In the genomic region with DNA sequence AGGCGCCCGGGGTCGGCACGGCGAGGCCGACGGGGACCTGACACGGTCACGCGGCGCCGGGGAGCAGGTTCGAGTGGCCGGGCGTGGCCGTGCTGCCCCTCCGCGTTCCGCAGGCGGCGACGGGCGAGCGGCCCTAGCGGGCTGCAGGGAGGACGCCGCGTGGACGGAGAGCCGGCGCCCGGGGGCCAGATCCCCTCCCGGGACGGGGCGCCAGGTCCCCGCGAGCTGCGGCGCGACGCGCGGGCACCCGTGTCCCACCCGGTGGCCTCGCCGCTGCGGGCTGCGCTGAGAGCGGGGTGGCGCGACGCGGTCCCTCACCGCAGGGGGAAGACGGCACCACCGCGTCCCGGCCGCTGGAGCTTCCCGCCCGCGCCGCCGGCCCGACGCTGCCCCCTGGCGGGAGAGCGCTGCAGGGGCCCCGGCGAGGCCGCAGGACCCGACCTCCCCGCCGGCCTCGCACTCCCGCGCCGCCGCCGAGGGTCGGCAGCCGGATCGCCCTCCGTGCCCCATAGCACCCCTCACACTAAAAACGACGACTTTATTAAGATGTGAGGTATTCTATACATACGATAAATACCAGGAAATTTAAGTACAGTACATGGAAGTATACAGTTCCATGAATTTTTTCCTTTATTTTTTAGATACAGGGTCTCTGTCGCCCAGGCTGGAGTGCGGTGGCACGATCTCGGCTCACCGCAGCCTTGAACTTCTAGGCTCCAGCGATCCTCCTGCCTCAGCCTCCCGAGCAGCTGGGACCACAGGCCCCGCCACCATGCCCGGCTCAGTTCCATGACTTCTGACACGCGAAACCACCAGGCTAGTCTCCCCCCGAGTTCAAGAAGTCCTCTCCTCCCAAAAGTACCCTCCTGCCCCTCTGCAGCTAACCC, we compare ENCODE assay signal across 1 cellular context.
TF ChIP-seq lines count a peak whose summit lies in the region.

No MANE protein-coding gene starts in this region.

TF ChIP-seq in H1, 55 proteins besides CTCF, POLR2A, EP300 and RAD21:
- TF ChIP-seq CREB1 (IDR thresholded peaks at IDR 0.05) (0 out of 2 replicates have a peak, but pooled peaks have one; percentile 39), EZH2 (IDR thresholded peaks at IDR 0.05; ENCODE audit: low read depth, low read length, severe bottlenecking) (peak; percentile 59), KDM4A (IDR thresholded peaks at IDR 0.05; ENCODE audit: low read depth, low read length, severe bottlenecking) (peak; percentile 31), JUND (IDR thresholded peaks at IDR 0.05; ENCODE audit: low read length) (no peak), BRCA1 (IDR thresholded peaks at IDR 0.05; ENCODE audit: low read depth, low read length) (no peak), SUZ12 (IDR thresholded peaks at IDR 0.05; ENCODE audit: low read length) (peak; percentile 77), BACH1 (IDR thresholded peaks at IDR 0.05; ENCODE audit: low read length) (0 out of 2 replicates have a peak, but pooled peaks have one; percentile 45)
- TF ChIP-seq, protein P1, sequence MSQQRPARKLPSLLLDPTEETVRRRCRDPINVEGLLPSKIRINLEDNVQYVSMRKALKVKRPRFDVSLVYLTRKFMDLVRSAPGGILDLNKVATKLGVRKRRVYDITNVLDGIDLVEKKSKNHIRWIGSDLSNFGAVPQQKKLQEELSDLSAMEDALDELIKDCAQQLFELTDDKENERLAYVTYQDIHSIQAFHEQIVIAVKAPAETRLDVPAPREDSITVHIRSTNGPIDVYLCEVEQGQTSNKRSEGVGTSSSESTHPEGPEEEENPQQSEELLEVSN (IDR thresholded peaks at IDR 0.05): peak; percentile 78
- TF ChIP-seq, protein P2, sequence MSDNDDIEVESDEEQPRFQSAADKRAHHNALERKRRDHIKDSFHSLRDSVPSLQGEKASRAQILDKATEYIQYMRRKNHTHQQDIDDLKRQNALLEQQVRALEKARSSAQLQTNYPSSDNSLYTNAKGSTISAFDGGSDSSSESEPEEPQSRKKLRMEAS (IDR thresholded peaks at IDR 0.05): peak; percentile 65
